8 cellular contexts compared by ENCODE assay signal in the genomic region with DNA sequence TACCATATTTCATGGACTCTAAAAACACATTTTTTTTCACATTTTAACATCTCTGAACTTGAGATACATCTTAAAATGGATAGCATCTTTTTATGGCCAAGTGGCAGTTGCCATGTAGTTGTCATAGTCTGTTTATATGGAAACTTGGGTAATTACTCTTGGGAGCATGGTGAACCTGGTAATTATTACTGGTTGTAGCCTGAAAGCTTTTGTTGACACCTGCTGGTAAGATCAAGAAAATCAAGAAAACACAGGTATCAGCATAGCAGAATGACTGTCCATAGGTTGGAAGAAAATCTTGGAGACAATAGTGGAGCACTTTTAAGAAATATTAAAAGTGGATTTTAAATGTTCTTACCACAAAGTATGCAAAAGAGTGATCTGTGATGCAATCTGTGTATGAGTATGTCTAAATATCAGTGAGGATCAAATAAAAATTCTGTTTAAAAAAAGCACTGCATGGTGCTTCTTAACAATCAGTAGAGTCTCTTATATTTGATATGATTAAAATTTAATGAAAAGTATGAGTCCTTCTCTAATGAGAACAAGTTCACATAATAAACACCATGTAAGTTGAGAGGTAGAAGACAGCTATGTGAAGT.
DNase-seq lines count a peak whose midpoint lies in the region; ATAC-seq and TF ChIP-seq lines count a peak whose summit lies in the region.

No MANE protein-coding gene starts in this region.

- H3K4me1 ChIP-seq in OCI-LY1 (ENCODE audit: insufficient read depth, low read length, severe bottlenecking): no peaks in the 10 kb centered on the region

- H3K27me3 ChIP-seq in OCI-LY1 (ENCODE audit: insufficient read depth, low read length): no peaks in the 10 kb centered on the region

- H3K79me2 ChIP-seq in OCI-LY1 (ENCODE audit: insufficient read depth, low read length): no peaks in the 10 kb centered on the region

- no peaks in the 10 kb centered on the region for H3F3A ChIP-seq in OCI-LY1 (ENCODE audit: insufficient read depth, low read length)

- peak; percentile 56 for TF ChIP-seq CTCF in OCI-LY1 (IDR thresholded peaks at IDR 0.05; ENCODE audit: low read length)
- peak; percentile 30 for TF ChIP-seq CTCF in foreskin fibroblast (IDR thresholded peaks at IDR 0.05; ENCODE audit: low read depth, low read length)

- H2AFZ ChIP-seq in OCI-LY1 (ENCODE audit: low read length): no peak overlapping the region

- H3K4me3 ChIP-seq in OCI-LY1 (ENCODE audit: low read depth, low read length, poor library complexity, severe bottlenecking) (no peak overlapping the region), foreskin fibroblast (ENCODE audit: low read depth in 1 of 2, low read length in 2 of 2) (no peak overlapping the region)

- H3K36me3 ChIP-seq in OCI-LY1 (ENCODE audit: insufficient read depth, low read length): no peaks in the 10 kb centered on the region

- H3K9me3 ChIP-seq in OCI-LY1 (ENCODE audit: low read length): no peaks in the 10 kb centered on the region

- no peak overlapping the region for H3K27ac ChIP-seq in OCI-LY1 (ENCODE audit: low read depth, low read length, poor library complexity, severe bottlenecking)

- H3K9ac ChIP-seq in OCI-LY1 (ENCODE audit: low read length): no peak overlapping the region

- DNase-seq in DMS153 treated with DMSO at 0.1 percent for 48 hours (lab: John Stamatoyannopoulos, UW; ENCODE audit: unreplicated experiment): peak; percentile 33
- peak in 1 of 2 donors; percentile 24 for DNase-seq in foreskin fibroblast
- DNase-seq in hepatic stellate cell (ENCODE audit: low spot score): no peak
- DNase-seq in amniotic stem cell (lab: John Stamatoyannopoulos, UW): no peak

- no peaks in the 10 kb centered on the region for H3K9me2 ChIP-seq in OCI-LY1 (ENCODE audit: low read depth, low read length)

- no peaks in the 10 kb centered on the region for H4K20me1 ChIP-seq in OCI-LY1 (ENCODE audit: insufficient read depth, low read length)

- peak; percentile 54 for ATAC-seq in HG03039 (IDR thresholded peaks at IDR 0.05; ENCODE audit: unreplicated experiment)
- ATAC-seq in GM18511 (IDR thresholded peaks at IDR 0.05; ENCODE audit: unreplicated experiment): no peak
- no peak for ATAC-seq in GM21423 (IDR thresholded peaks at IDR 0.05; ENCODE audit: unreplicated experiment)

- H3K4me2 ChIP-seq in OCI-LY1 (ENCODE audit: low read length): no peak overlapping the region
